ENCODE assay signal across 1 cellular context in the genomic region with DNA sequence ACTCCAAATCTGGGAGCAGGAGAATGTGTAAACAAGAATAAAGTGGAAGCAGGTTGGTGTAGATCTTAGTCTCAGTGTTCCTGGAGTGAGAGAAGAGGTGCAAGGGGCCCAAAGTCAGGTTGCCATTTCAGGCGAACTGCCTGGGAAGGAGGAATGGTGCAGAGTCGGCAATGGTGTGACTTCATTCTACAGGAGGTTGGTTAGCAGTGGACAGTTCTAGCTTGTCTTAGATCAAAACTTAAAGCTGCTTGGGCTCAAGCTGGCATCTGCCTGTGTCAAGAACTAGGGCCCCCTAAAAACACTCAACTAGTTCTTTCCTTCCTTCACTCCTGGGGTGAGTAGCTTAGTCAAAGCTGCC.
TF ChIP-seq lines count a peak whose summit lies in the region.

No MANE protein-coding gene starts in this region.

TF ChIP-seq in SK-N-SH, 30 proteins besides CTCF, POLR2A, EP300 and RAD21 (continued from another document):
- no peak for TF ChIP-seq FOXJ3 (CRISPR knock-in tag; IDR thresholded peaks at IDR 0.05)
- no peak for TF ChIP-seq FOXM1 (IDR thresholded peaks at IDR 0.05; ENCODE audit: low read depth)
- no peak for TF ChIP-seq SIN3A (IDR thresholded peaks at IDR 0.05; ENCODE audit: borderline replicate concordance, low read depth, low read length)
- no peak for TF ChIP-seq JUND (IDR thresholded peaks at IDR 0.05)
- TF ChIP-seq TAF1 (IDR thresholded peaks at IDR 0.05; ENCODE audit: borderline replicate concordance, low read depth, low read length) = no peak
- TF ChIP-seq, protein P1, sequence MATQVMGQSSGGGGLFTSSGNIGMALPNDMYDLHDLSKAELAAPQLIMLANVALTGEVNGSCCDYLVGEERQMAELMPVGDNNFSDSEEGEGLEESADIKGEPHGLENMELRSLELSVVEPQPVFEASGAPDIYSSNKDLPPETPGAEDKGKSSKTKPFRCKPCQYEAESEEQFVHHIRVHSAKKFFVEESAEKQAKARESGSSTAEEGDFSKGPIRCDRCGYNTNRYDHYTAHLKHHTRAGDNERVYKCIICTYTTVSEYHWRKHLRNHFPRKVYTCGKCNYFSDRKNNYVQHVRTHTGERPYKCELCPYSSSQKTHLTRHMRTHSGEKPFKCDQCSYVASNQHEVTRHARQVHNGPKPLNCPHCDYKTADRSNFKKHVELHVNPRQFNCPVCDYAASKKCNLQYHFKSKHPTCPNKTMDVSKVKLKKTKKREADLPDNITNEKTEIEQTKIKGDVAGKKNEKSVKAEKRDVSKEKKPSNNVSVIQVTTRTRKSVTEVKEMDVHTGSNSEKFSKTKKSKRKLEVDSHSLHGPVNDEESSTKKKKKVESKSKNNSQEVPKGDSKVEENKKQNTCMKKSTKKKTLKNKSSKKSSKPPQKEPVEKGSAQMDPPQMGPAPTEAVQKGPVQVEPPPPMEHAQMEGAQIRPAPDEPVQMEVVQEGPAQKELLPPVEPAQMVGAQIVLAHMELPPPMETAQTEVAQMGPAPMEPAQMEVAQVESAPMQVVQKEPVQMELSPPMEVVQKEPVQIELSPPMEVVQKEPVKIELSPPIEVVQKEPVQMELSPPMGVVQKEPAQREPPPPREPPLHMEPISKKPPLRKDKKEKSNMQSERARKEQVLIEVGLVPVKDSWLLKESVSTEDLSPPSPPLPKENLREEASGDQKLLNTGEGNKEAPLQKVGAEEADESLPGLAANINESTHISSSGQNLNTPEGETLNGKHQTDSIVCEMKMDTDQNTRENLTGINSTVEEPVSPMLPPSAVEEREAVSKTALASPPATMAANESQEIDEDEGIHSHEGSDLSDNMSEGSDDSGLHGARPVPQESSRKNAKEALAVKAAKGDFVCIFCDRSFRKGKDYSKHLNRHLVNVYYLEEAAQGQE (IDR thresholded peaks at IDR 0.05; ENCODE audit: low read depth, low read length) = no peak
